Comparison of ENCODE assay signal across 17 cellular contexts in the genomic region with DNA sequence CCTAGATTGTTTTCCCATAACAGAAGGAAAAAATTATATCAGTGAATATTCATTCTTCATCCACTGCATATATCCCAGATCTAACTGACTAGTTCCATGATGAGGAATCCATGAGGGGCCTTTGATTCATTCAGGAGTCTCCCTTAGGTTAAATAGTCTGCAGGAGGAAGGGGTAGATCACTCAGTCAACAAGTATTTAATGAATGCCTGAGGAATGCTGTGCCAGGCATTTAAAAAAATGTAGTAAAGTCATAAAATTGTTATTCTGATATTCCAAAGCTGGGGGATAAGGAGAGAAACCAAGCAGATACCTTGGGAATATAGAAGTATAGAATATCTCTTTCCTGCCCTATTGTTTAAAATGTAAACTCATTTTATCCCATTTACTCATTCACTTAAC.
"Had no signal": no experiment of that assay in that cellular context is flagged by ENCODE, and none has a peak within 500 bp of the region (broad histone marks: within the 10 kb centered on the region; RNA-seq: fewer than 3 reads in every experiment).

No MANE protein-coding gene starts in this region.

- H3K4me3 ChIP-seq: gastroesophageal sphincter, skin epidermis, transverse colon, vagina had no signal

- H3K4me1 ChIP-seq: gastroesophageal sphincter, transverse colon, vagina had no signal

- H3K36me3 ChIP-seq: gastroesophageal sphincter, transverse colon, vagina had no signal

- DNase-seq: activated CD4-positive, CD25-positive, alpha-beta regulatory T cell treated with anti-CD3 and anti-CD28 coated beads, Interleukin-2, amount 50 U/mL, for 72 hours; activated naive CD4-positive, alpha-beta T cell treated with anti-CD3 and anti-CD28 coated beads for 36 hours; activated naive CD8-positive, alpha-beta T cell treated with anti-CD3 and anti-CD28 coated beads, Interleukin-2, amount 50 U/mL, for 24 hours; activated T-cell treated with anti-CD3 and anti-CD28 coated beads for 4 hours; erythroblast; kidney; left ventricle myocardium superior; posterior cingulate gyrus; stimulated activated CD4-positive, alpha-beta T cell treated with anti-CD3 and anti-CD28 coated beads, Interleukin-4, amount 100 ng/mL, for 24 hours; stimulated activated naive CD4-positive, alpha-beta T cell; substantia nigra; T-helper 9 cell; transverse colon had no signal

- H3K27me3 ChIP-seq: gastroesophageal sphincter, transverse colon, vagina had no signal

- ATAC-seq: activated naive CD8-positive, alpha-beta T cell treated with anti-CD3 and anti-CD28 coated beads, Interleukin-2, amount 50 U/mL, for 24 hours; gastroesophageal sphincter; left ventricle myocardium superior; natural killer cell treated with Interleukin-12 subunit alpha and Interleukin-12 subunit beta and Interleukin-15 and Interleukin-18, amount 100 ng/mL, for 72 hours had no signal

- FAIRE-seq: kidney had no signal

- H3K9me3 ChIP-seq: gastroesophageal sphincter, transverse colon, vagina had no signal

- H3K27ac ChIP-seq: gastroesophageal sphincter, skin epidermis, transverse colon, vagina had no signal
